Comparison of ENCODE assay signal across 8 cellular contexts in the genomic region with DNA sequence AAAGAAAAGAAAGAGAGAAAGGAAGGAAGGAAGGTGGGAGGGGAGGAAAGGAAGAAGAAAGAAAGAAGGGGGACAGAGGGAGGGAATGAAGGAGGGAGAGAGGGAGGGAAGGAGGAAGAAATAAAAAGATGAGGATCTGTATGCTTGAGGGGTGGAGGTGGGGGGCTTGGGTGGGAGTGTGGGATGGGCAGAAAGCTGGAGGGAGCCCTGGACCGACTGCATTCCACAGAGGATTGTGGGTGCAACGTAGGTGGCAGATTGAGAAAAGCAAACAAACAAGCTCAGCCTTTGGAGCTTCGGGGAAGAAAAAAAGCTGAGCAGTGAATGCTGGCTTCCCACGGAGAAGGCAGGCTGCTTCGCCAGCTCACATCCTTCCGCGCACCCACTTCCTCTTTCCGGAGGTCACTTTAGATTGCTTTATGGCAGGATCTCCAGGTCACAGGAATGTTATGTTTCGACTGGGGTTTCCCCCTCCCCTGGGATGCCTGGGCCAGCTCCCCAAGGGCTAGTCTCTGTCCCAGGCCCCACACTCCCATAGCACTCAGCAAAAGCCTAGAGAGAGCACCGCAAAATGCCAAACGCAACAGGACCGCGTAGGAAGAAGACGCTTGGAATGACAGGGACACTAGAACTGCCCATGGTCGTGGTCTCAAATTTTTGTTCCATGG. TPM values are rescaled to one million over a fixed set of nuclear protein-coding genes. Genes with fewer than 3 reads are reported as not detected.
A peak's percentile ranks its signal among the peaks of the same experiment; 100 is the strongest.
DNase-seq lines count a peak whose midpoint lies in the region; ATAC-seq and TF ChIP-seq lines count a peak whose summit lies in the region.

No MANE protein-coding gene starts in this region.

- H3K27ac ChIP-seq in VCaP (peak overlapping the region; percentile 70), neural cell (ENCODE audit: low read length) (no peak overlapping the region)

- DNase-seq in COR-L47 (lab: John Stamatoyannopoulos, UW) = peak; percentile 33
- DNase-seq in HT-29 (ENCODE audit: low spot score) = peak; percentile 86
- peak; percentile 85 for DNase-seq in fibroblast of pulmonary artery (ENCODE audit: low read depth)
- no peak for DNase-seq in NCI-H1930 (lab: John Stamatoyannopoulos, UW)
- no peak for DNase-seq in GM19240 (ENCODE audit: insufficient read length, low spot score)

- H3K4me2 ChIP-seq in neural cell (ENCODE audit: low read length) = no peak overlapping the region

- TF ChIP-seq EP300 in neural cell (conservative IDR thresholded peaks at IDR 0.05; ENCODE audit: poor library complexity, severe bottlenecking) = no peak

- no peaks in the 10 kb centered on the region for H4K20me1 ChIP-seq in neural cell (ENCODE audit: insufficient read depth)

- no peak for ATAC-seq in GM21529 (IDR thresholded peaks at IDR 0.05; ENCODE audit: unreplicated experiment)

- H3K9me3 ChIP-seq in neural cell (ENCODE audit: low read length) = no peaks in the 10 kb centered on the region

- no peaks in the 10 kb centered on the region for H3K36me3 ChIP-seq in neural cell (ENCODE audit: insufficient read depth, low read length)

- H3K79me2 ChIP-seq in neural cell (replicated peaks; ENCODE audit: insufficient read depth, low read length) = no peaks in the 10 kb centered on the region

- TF ChIP-seq CTCF in VCaP (conservative IDR thresholded peaks at IDR 0.05) (no peak), fibroblast of pulmonary artery (IDR thresholded peaks at IDR 0.05; ENCODE audit: low read length, missing control alignments) (no peak), neural cell (IDR thresholded peaks at IDR 0.05; ENCODE audit: poor library complexity, severe bottlenecking) (no peak)

- no peaks in the 10 kb centered on the region for H3K9me2 ChIP-seq in neural cell (ENCODE audit: insufficient read depth, low read length)

- peak overlapping the region; percentile 21 for H2AFZ ChIP-seq in neural cell (ENCODE audit: low read depth, low read length)

- H3K9ac ChIP-seq in neural cell (ENCODE audit: low read length) = peak overlapping the region; percentile 10

- no peaks in the 10 kb centered on the region for H3F3A ChIP-seq in neural cell (ENCODE audit: insufficient read depth, low read length, poor library complexity, severe bottlenecking)

- TF ChIP-seq RAD21 in neural cell (conservative IDR thresholded peaks at IDR 0.05) = no peak

- no peaks in the 10 kb centered on the region for H3K27me3 ChIP-seq in neural cell (ENCODE audit: insufficient read depth, low read depth, low read length)

- H3K4me3 ChIP-seq in fibroblast of pulmonary artery (replicated peaks; ENCODE audit: low read depth, low read length) (peak overlapping the region; percentile 21), neural cell (ENCODE audit: low read length) (peak overlapping the region; percentile 46)

TF ChIP-seq in neural cell, 6 proteins besides CTCF, POLR2A, EP300 and RAD21:
- no peak for TF ChIP-seq POLR2AphosphoS5 (IDR thresholded peaks at IDR 0.05)
- no peak for TF ChIP-seq MXI1 (conservative IDR thresholded peaks at IDR 0.05; ENCODE audit: poor library complexity, severe bottlenecking)
- no peak for TF ChIP-seq SMC3 (conservative IDR thresholded peaks at IDR 0.05; ENCODE audit: poor library complexity)
- TF ChIP-seq, protein P1, sequence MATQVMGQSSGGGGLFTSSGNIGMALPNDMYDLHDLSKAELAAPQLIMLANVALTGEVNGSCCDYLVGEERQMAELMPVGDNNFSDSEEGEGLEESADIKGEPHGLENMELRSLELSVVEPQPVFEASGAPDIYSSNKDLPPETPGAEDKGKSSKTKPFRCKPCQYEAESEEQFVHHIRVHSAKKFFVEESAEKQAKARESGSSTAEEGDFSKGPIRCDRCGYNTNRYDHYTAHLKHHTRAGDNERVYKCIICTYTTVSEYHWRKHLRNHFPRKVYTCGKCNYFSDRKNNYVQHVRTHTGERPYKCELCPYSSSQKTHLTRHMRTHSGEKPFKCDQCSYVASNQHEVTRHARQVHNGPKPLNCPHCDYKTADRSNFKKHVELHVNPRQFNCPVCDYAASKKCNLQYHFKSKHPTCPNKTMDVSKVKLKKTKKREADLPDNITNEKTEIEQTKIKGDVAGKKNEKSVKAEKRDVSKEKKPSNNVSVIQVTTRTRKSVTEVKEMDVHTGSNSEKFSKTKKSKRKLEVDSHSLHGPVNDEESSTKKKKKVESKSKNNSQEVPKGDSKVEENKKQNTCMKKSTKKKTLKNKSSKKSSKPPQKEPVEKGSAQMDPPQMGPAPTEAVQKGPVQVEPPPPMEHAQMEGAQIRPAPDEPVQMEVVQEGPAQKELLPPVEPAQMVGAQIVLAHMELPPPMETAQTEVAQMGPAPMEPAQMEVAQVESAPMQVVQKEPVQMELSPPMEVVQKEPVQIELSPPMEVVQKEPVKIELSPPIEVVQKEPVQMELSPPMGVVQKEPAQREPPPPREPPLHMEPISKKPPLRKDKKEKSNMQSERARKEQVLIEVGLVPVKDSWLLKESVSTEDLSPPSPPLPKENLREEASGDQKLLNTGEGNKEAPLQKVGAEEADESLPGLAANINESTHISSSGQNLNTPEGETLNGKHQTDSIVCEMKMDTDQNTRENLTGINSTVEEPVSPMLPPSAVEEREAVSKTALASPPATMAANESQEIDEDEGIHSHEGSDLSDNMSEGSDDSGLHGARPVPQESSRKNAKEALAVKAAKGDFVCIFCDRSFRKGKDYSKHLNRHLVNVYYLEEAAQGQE (IDR thresholded peaks at IDR 0.05; ENCODE audit: borderline replicate concordance) = no peak
- no peak for TF ChIP-seq TAF1 (IDR thresholded peaks at IDR 0.05; ENCODE audit: low read depth)
- no peak for TF ChIP-seq EZH2 (IDR thresholded peaks at IDR 0.05; ENCODE audit: borderline replicate concordance, insufficient read depth, low read length, poor library complexity, severe bottlenecking)
TF ChIP-seq in neural cell: peak in this region for 0.

RNA-seq across cellular contexts. Expression of a gene that starts 20.7 kb away (rescaled TPM):
- total RNA-seq in HT-29 (2014; rRNA removed; shearing (Covaris generic)) = 25.1 and 32.0 TPM in 2 replicates
- polyA plus RNA-seq in neural cell = 1.0 and 4.9 TPM in 2 replicates
- 3.2 and 3.4 TPM in 2 replicates for polyA minus RNA-seq in neural cell

Comparison
In these comparisons a context has a peak if more than half of its experiments do, and no peak if none do; other contexts are left out.
1. DNase-seq: peak in COR-L47 (single experiment), HT-29 (single experiment) and fibroblast of pulmonary artery (single experiment); none in NCI-H1930 (0 of 2) and GM19240 (single experiment).